Comparison of ENCODE assay signal across 7 cellular contexts in the genomic region with DNA sequence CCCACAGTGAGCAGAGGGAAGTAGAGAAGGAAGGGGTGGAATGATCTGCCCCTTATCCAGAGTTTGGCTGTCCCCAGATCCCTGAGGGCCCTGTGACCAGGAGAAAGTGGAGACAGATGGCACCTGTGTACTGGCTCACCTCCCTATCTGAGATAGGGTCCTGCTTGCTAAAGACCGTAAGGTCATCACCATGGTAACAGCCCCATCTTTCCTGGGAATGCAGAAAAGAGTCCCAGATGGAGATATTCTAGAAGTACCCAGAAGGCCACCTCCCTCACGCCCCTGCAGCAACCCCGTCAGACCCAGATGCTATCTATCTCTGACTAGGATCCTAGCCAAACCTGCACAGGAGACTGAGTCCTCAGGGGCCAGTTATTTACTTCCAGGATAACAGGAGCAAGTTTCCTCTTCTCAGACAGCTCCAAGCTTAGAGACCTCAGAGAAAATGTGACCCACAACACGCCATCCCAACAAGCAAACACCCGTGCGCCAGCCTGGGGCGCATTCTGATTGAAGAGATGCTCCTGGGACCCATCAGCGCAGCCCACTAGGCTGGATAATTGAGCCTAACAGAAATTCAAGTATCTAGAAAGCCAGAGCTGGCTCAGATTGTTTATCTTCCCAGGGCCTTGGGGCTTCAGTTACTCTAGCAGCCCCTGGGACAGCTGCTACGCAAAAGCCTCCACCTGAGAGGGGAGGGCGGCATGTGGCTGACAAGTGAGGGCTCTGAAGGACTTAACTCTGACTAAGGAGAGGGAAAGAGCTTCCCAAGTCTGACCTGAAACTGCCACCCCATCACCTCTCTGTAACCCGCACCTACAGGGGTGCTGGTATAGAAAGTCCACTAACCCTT. TPM values are rescaled to one million over a fixed set of nuclear protein-coding genes. Genes with fewer than 3 reads are reported as not detected.
A peak's percentile ranks its signal among the peaks of the same experiment; 100 is the strongest.
DNase-seq lines count a peak whose midpoint lies in the region; ATAC-seq, FAIRE-seq and TF ChIP-seq lines count a peak whose summit lies in the region.
"Had no signal": no experiment of that assay in that cellular context is flagged by ENCODE, and none has a peak within 500 bp of the region (broad histone marks: within the 10 kb centered on the region; RNA-seq: fewer than 3 reads in every experiment).

No MANE protein-coding gene starts in this region.

- peak overlapping the region; percentile 97 for H3K4me2 ChIP-seq in OCI-LY7 (ENCODE audit: low read length)
- H3K4me2 ChIP-seq in keratinocyte (ENCODE audit: control insufficient read depth, extremely low read depth, insufficient read depth, low read depth, low read length) = peak overlapping the region; percentile 67

- peaks cover 36% of the 10 kb centered on the region for H3K36me3 ChIP-seq in CD4-positive, alpha-beta memory T cell (ENCODE audit: insufficient read depth, low read length)
- peaks cover 38% of the 10 kb centered on the region for H3K36me3 ChIP-seq in OCI-LY7 (ENCODE audit: insufficient read depth, low read length)
- peaks cover 20 to 24% of the 10 kb centered on the region in 2 experiments for H3K36me3 ChIP-seq in keratinocyte (ENCODE audit: control insufficient read depth in 2 of 2, extremely low read depth in 1 of 2, insufficient read depth in 2 of 2, low read length in 2 of 2)
- H3K36me3 ChIP-seq in mucosa of descending colon (ENCODE audit: low read depth) = peaks cover 3% of the 10 kb centered on the region

- no peaks in the 10 kb centered on the region for H3K9me2 ChIP-seq in OCI-LY7 (ENCODE audit: insufficient read depth, low read length)

- peak overlapping the region; percentile 18 for H3K9ac ChIP-seq in keratinocyte (ENCODE audit: control insufficient read depth, extremely low read depth, insufficient read depth, low read length)

- H3K4me1 Mint-ChIP-seq in CD4-positive, alpha-beta memory T cell = peaks cover 25 to 72% (median 58%) of the 10 kb centered on the region in 4 donors

- H3K27ac ChIP-seq in CD4-positive, alpha-beta memory T cell (ENCODE audit: low read depth, low read length) = peak overlapping the region; percentile 82
- peak overlapping the region; percentile 65 for H3K27ac ChIP-seq in OCI-LY7 (ENCODE audit: low read depth, low read length, poor library complexity, severe bottlenecking)
- no peak overlapping the region for H3K27ac ChIP-seq in keratinocyte (ENCODE audit: control insufficient read depth, insufficient read depth, low read length)

- H3K4me1 ChIP-seq in CD4-positive, alpha-beta memory T cell (ENCODE audit: insufficient read depth, low read length) = peaks cover 68% of the 10 kb centered on the region
- H3K4me1 ChIP-seq in OCI-LY7 (ENCODE audit: insufficient read depth, low read length, poor library complexity, severe bottlenecking) (peaks cover 49% of the 10 kb centered on the region), keratinocyte (ENCODE audit: control insufficient read depth, extremely low read depth, insufficient read depth, low read length) (peaks cover 38% of the 10 kb centered on the region), mucosa of descending colon (ENCODE audit: low read depth) (peaks cover 23% of the 10 kb centered on the region)

- peaks cover 0 to 2% (median 0%) of the 10 kb centered on the region in 8 donors for H3K9me3 Mint-ChIP-seq in CD4-positive, alpha-beta memory T cell

- no peak for DNase-seq in CD4-positive, alpha-beta memory T cell
- DNase-seq in OCI-LY7 (ENCODE audit: low spot score) = no peak
- DNase-seq in keratinocyte (ENCODE audit: low read depth, low spot score) = no peak
- no peak for DNase-seq in mucosa of descending colon
- no peak for DNase-seq in anterior cingulate cortex (lab: John Stamatoyannopoulos, UW)
- DNase-seq in NCI-H748 (lab: John Stamatoyannopoulos, UW; ENCODE audit: unreplicated experiment) = no peak
- DNase-seq: hypothalamus had no signal

- H3K9me3 ChIP-seq in CD4-positive, alpha-beta memory T cell (ENCODE audit: control insufficient read depth in 1 of 2, low read length in 2 of 2) = no peaks in the 10 kb centered on the region
- no peaks in the 10 kb centered on the region for H3K9me3 ChIP-seq in OCI-LY7 (ENCODE audit: low read length)
- H3K9me3 ChIP-seq in keratinocyte (ENCODE audit: control insufficient read depth, low read depth, low read length) = no peaks in the 10 kb centered on the region
- no peaks in the 10 kb centered on the region for H3K9me3 ChIP-seq in mucosa of descending colon

- H4K20me1 ChIP-seq in OCI-LY7 (ENCODE audit: insufficient read depth, low read length) (no peaks in the 10 kb centered on the region), keratinocyte (ENCODE audit: control insufficient read depth, extremely low read depth, insufficient read depth, low read length) (peaks cover 4% of the 10 kb centered on the region)

- intact Hi-C loops in CD4-positive, alpha-beta memory T cell (cut with micrococcal nuclease) = loop anchor here (2.0 kb wide), 1 partner anchor 59 kb away; no protein-coding TSS in a partner anchor
- intact Hi-C loops in OCI-LY7 (cut with micrococcal nuclease; ENCODE audit: unreplicated experiment) = loop anchor here (2.0 to 5.0 kb wide), 3 partner anchors 27 to 148 kb away; a partner anchor contains a TSS
- intact Hi-C loops in mucosa of descending colon (cut with DNase I, micrococcal nuclease) = no loop called here

- H3K4me3 Mint-ChIP-seq in CD4-positive, alpha-beta memory T cell = peak overlapping the region; percentile 83 to 99 (median 95)

- peaks cover 6% of the 10 kb centered on the region for H3K9me1 ChIP-seq in keratinocyte (ENCODE audit: control insufficient read depth, extremely low read depth, insufficient read depth, low read length)

- H3K27me3 ChIP-seq in CD4-positive, alpha-beta memory T cell (ENCODE audit: insufficient read depth, low read length) = no peaks in the 10 kb centered on the region
- no peaks in the 10 kb centered on the region for H3K27me3 ChIP-seq in keratinocyte (ENCODE audit: control insufficient read depth, extremely low read depth, insufficient read depth, low read length)

- H3K4me3 ChIP-seq in CD4-positive, alpha-beta memory T cell (ENCODE audit: low read length in 2 of 2) = peak overlapping the region; percentile 79 to 89
- H3K4me3 ChIP-seq in OCI-LY7 (ENCODE audit: low read depth, low read length, poor library complexity, severe bottlenecking) (peak overlapping the region; percentile 91), keratinocyte (ENCODE audit: control insufficient read depth in 2 of 3, extremely low read depth in 1 of 3, insufficient read depth in 2 of 3, low read depth in 1 of 3, low read length in 3 of 3) (no peak overlapping the region), mucosa of descending colon (no peak overlapping the region)

- POLR2A ChIA-PET in CD4-positive, alpha-beta memory T cell (lab: Charles Lee; ENCODE audit: partially characterized antibody) = interaction anchor here (0.9 to 3.3 kb wide), 19 partner anchors 8 to 293 kb away, joined by 3 to 20 read pairs (median 5); a partner anchor contains a TSS
- POLR2A ChIA-PET in OCI-LY7 (lab: Charles Lee) = interaction anchor here (1.0 to 1.2 kb wide), 2 partner anchors 17 to 30 kb away, joined by 3 read pairs; no protein-coding TSS in a partner anchor

- TF ChIP-seq CTCF in OCI-LY7 (conservative IDR thresholded peaks at IDR 0.05; ENCODE audit: low read length) = no peak
- TF ChIP-seq CTCF in keratinocyte (optimal IDR thresholded peaks at IDR 0.05 in 1 of 3, IDR thresholded peaks at IDR 0.05 in 1 of 3, conservative IDR thresholded peaks at IDR 0.05 in 1 of 3; ENCODE audit: extremely low read depth in 1 of 3, insufficient read depth in 2 of 3, low read length in 3 of 3) = no peak
- TF ChIP-seq CTCF in mucosa of descending colon (IDR thresholded peaks at IDR 0.05) = no peak

- peaks cover 17 to 42% of the 10 kb centered on the region in 2 donors for H3K36me3 Mint-ChIP-seq in CD4-positive, alpha-beta memory T cell

- no peak overlapping the region; the same call in 1 of the 2 replicates for H2AFZ ChIP-seq in OCI-LY7 (ENCODE audit: low read length)
- H2AFZ ChIP-seq in keratinocyte (ENCODE audit: control insufficient read depth, low read length) = no peak overlapping the region

- H3K27ac Mint-ChIP-seq in CD4-positive, alpha-beta memory T cell = peak overlapping the region; percentile 93 to 98 (median 95)

- dilution Hi-C loops in keratinocyte (cut with MboI; ENCODE audit: extremely low pct_ligation_motif_present, low sequenced_read_pairs) = no loop called here

- CTCF ChIA-PET in CD4-positive, alpha-beta memory T cell (lab: Charles Lee; ENCODE audit: partially characterized antibody) = interaction anchor here (1.1 to 2.0 kb wide), 8 partner anchors 14 to 302 kb away, joined by 3 to 9 read pairs (median 4); a partner anchor contains a TSS
- CTCF ChIA-PET in OCI-LY7 (lab: Charles Lee; ENCODE audit: unreplicated experiment) = no interaction called here

- ATAC-seq in mucosa of descending colon = no peak

- H3K27me3 Mint-ChIP-seq in CD4-positive, alpha-beta memory T cell = no peaks in the 10 kb centered on the region

- H3K79me2 ChIP-seq in OCI-LY7 (ENCODE audit: insufficient read depth, low read depth, low read length) = peaks cover 35% of the 10 kb centered on the region
- H3K79me2 ChIP-seq in keratinocyte (ENCODE audit: control insufficient read depth, insufficient read depth, low read length) = peaks cover 23% of the 10 kb centered on the region

- no TSS peak for BruUV-seq in OCI-LY7 (replicated peaks; lab: Mats Ljungman, UMichigan)

- no peak for FAIRE-seq in keratinocyte (lab: Jason Lieb, UNC)

RNA-seq across cellular contexts. Expression of a gene that starts 1.9 kb away (rescaled TPM):
- 10 to 100 TPM; 79.6 to 87.2 TPM for total RNA-seq in CD4-positive, alpha-beta memory T cell
- 100 to 1,000 TPM in 1 of 2 donors, 10 to 100 TPM in 1; 90.4 to 161 TPM for polyA plus RNA-seq in CD4-positive, alpha-beta memory T cell
- 62.2 and 62.6 TPM in 2 replicates for total RNA-seq in OCI-LY7 (2014; rRNA removed; shearing (Covaris generic))
- 61.3 and 65.9 TPM in 2 replicates for total RNA-seq in OCI-LY7 (2022)
- polyA plus RNA-seq in keratinocyte = 22.0 to 91.4 TPM (median 36.3 TPM) in 3 replicates
- polyA plus RNA-seq in keratinocyte (2011; ENCODE audit: low read depth) = 12.5 TPM
- polyA plus RNA-seq in keratinocyte (2011; cell fraction: cytosol; rRNA removed) = 46.4 and 47.5 TPM in 2 replicates
- polyA plus RNA-seq in keratinocyte (2011; cell fraction: nucleus; rRNA removed) = 88.7 and 121 TPM in 2 replicates
- polyA plus RNA-seq in keratinocyte (2012; ENCODE audit: low replicate concordance) = 28.0 and 49.1 TPM in 2 replicates
- 71.6 to 156 TPM (median 154 TPM) in 3 replicates for polyA minus RNA-seq in keratinocyte
- 37.6 TPM for polyA minus RNA-seq in keratinocyte (2011; cell fraction: cytosol; rRNA and poly(A)+ RNA removed)
- polyA minus RNA-seq in keratinocyte (2011; cell fraction: nucleus; rRNA and poly(A)+ RNA removed) = 27.5 and 51.5 TPM in 2 replicates
- 10 to 100 TPM; 56.8 to 62.0 (median 58.3) TPM for total RNA-seq in mucosa of descending colon

RNA-seq across cellular contexts. Expression of a gene that starts 2.0 kb away (rescaled TPM):
- not detected for total RNA-seq in CD4-positive, alpha-beta memory T cell
- polyA plus RNA-seq in CD4-positive, alpha-beta memory T cell = not detected
- not detected in 2 replicates for total RNA-seq in OCI-LY7 (2014; rRNA removed; shearing (Covaris generic))
- total RNA-seq in OCI-LY7 (2022) = not detected in 2 replicates
- not detected in 3 replicates for polyA plus RNA-seq in keratinocyte
- polyA plus RNA-seq in keratinocyte (2011; ENCODE audit: low read depth) = not detected
- not detected in 2 replicates for polyA plus RNA-seq in keratinocyte (2011; cell fraction: cytosol; rRNA removed)
- not detected in 2 replicates for polyA plus RNA-seq in keratinocyte (2011; cell fraction: nucleus; rRNA removed)
- polyA plus RNA-seq in keratinocyte (2012; ENCODE audit: low replicate concordance) = not detected in 2 replicates
- not detected in 3 replicates for polyA minus RNA-seq in keratinocyte
- not detected for polyA minus RNA-seq in keratinocyte (2011; cell fraction: cytosol; rRNA and poly(A)+ RNA removed)
- polyA minus RNA-seq in keratinocyte (2011; cell fraction: nucleus; rRNA and poly(A)+ RNA removed) = not detected in 2 replicates
- not detected for total RNA-seq in mucosa of descending colon

RNA-seq across cellular contexts. Expression of a gene that starts 7.1 kb away (rescaled TPM):
- total RNA-seq in CD4-positive, alpha-beta memory T cell = 10 to 100 TPM; 41.4 to 47.4 TPM
- polyA plus RNA-seq in CD4-positive, alpha-beta memory T cell = 1 to 10 TPM; 3.2 to 3.9 TPM
- total RNA-seq in OCI-LY7 (2014; rRNA removed; shearing (Covaris generic)) = 24.1 and 29.4 TPM in 2 replicates
- 39.2 and 44.6 TPM in 2 replicates for total RNA-seq in OCI-LY7 (2022)
- polyA plus RNA-seq in keratinocyte = 2.3 to 10.5 TPM (median 7.1 TPM) in 3 replicates
- 39.5 TPM for polyA plus RNA-seq in keratinocyte (2011; ENCODE audit: low read depth)
- 0.64 and 1.1 TPM in 2 replicates for polyA plus RNA-seq in keratinocyte (2011; cell fraction: cytosol; rRNA removed)
- polyA plus RNA-seq in keratinocyte (2011; cell fraction: nucleus; rRNA removed) = 48.0 and 59.3 TPM in 2 replicates
- 2.0 and 17.2 TPM in 2 replicates for polyA plus RNA-seq in keratinocyte (2012; ENCODE audit: low replicate concordance)
- 0.30 to 8.0 TPM (median 6.1 TPM) in 3 replicates for polyA minus RNA-seq in keratinocyte
- not detected for polyA minus RNA-seq in keratinocyte (2011; cell fraction: cytosol; rRNA and poly(A)+ RNA removed)
- 7.0 and 14.3 TPM in 2 replicates for polyA minus RNA-seq in keratinocyte (2011; cell fraction: nucleus; rRNA and poly(A)+ RNA removed)
- total RNA-seq in mucosa of descending colon = 100 to 1,000 TPM in 2 of 3 donors, 10 to 100 TPM in 1; 76.1 to 162 (median 139) TPM

RNA-seq across cellular contexts. Expression of a gene that starts 37.3 kb away (rescaled TPM):
- under 1 TPM; 0.23 to 0.25 TPM for total RNA-seq in CD4-positive, alpha-beta memory T cell
- polyA plus RNA-seq in CD4-positive, alpha-beta memory T cell = 1 to 10 TPM in 1 of 2 donors, under 1 TPM in 1; 0.42 to 1.1 TPM
- total RNA-seq in OCI-LY7 (2014; rRNA removed; shearing (Covaris generic)) = 0.15 and 0.57 TPM in 2 replicates
- total RNA-seq in OCI-LY7 (2022) (0.15 and 0.17 TPM in 2 replicates), mucosa of descending colon (under 1 TPM; 0.22 to 0.54 (median 0.26) TPM)
- polyA plus RNA-seq in keratinocyte = 5.0 to 9.8 TPM (median 8.5 TPM) in 3 replicates
- polyA plus RNA-seq in keratinocyte (2011; ENCODE audit: low read depth) = 82.1 TPM
- 4.2 and 4.8 TPM in 2 replicates for polyA plus RNA-seq in keratinocyte (2011; cell fraction: cytosol; rRNA removed)
- 6.4 and 7.4 TPM in 2 replicates for polyA plus RNA-seq in keratinocyte (2011; cell fraction: nucleus; rRNA removed)
- 6.5 and 78.8 TPM in 2 replicates for polyA plus RNA-seq in keratinocyte (2012; ENCODE audit: low replicate concordance)
- 10.6 to 15.5 TPM (median 12.3 TPM) in 3 replicates for polyA minus RNA-seq in keratinocyte
- 2.9 TPM for polyA minus RNA-seq in keratinocyte (2011; cell fraction: cytosol; rRNA and poly(A)+ RNA removed)
- 4.3 and 6.3 TPM in 2 replicates for polyA minus RNA-seq in keratinocyte (2011; cell fraction: nucleus; rRNA and poly(A)+ RNA removed)

RNA-seq across cellular contexts. Expression of a gene that starts 55.1 kb away (rescaled TPM):
- 10 to 100 TPM; 59.7 to 60.3 TPM for total RNA-seq in CD4-positive, alpha-beta memory T cell
- 10 to 100 TPM; 44.6 to 47.9 TPM for polyA plus RNA-seq in CD4-positive, alpha-beta memory T cell
- 149 and 150 TPM in 2 replicates for total RNA-seq in OCI-LY7 (2014; rRNA removed; shearing (Covaris generic))
- 140 and 150 TPM in 2 replicates for total RNA-seq in OCI-LY7 (2022)
- polyA plus RNA-seq in keratinocyte = 97.1 to 169 TPM (median 108 TPM) in 3 replicates
- 105 TPM for polyA plus RNA-seq in keratinocyte (2011; ENCODE audit: low read depth)
- polyA plus RNA-seq in keratinocyte (2011; cell fraction: cytosol; rRNA removed) = 108 and 128 TPM in 2 replicates
- 162 and 174 TPM in 2 replicates for polyA plus RNA-seq in keratinocyte (2011; cell fraction: nucleus; rRNA removed)
- 129 and 159 TPM in 2 replicates for polyA plus RNA-seq in keratinocyte (2012; ENCODE audit: low replicate concordance)
- 114 to 244 TPM (median 137 TPM) in 3 replicates for polyA minus RNA-seq in keratinocyte
- polyA minus RNA-seq in keratinocyte (2011; cell fraction: cytosol; rRNA and poly(A)+ RNA removed) = 90.9 TPM
- 61.0 and 68.6 TPM in 2 replicates for polyA minus RNA-seq in keratinocyte (2011; cell fraction: nucleus; rRNA and poly(A)+ RNA removed)
- 100 to 1,000 TPM in 1 of 3 donors, 10 to 100 TPM in 2; 96.0 to 126 (median 96.8) TPM for total RNA-seq in mucosa of descending colon

Comparison
In these comparisons a context has a peak if more than half of its experiments do, and no peak if none do; other contexts are left out.
1. H3K4me3 ChIP-seq: peak in CD4-positive, alpha-beta memory T cell (2 of 2) and OCI-LY7 (single experiment); none in keratinocyte (0 of 3) and mucosa of descending colon (single experiment).
2. intact Hi-C loops: an anchor here in CD4-positive, alpha-beta memory T cell (2.0 kb wide) and OCI-LY7 (2.0 to 5.0 kb wide); none called in mucosa of descending colon.